ENCODE assay signal across 12 cellular contexts in the genomic region with DNA sequence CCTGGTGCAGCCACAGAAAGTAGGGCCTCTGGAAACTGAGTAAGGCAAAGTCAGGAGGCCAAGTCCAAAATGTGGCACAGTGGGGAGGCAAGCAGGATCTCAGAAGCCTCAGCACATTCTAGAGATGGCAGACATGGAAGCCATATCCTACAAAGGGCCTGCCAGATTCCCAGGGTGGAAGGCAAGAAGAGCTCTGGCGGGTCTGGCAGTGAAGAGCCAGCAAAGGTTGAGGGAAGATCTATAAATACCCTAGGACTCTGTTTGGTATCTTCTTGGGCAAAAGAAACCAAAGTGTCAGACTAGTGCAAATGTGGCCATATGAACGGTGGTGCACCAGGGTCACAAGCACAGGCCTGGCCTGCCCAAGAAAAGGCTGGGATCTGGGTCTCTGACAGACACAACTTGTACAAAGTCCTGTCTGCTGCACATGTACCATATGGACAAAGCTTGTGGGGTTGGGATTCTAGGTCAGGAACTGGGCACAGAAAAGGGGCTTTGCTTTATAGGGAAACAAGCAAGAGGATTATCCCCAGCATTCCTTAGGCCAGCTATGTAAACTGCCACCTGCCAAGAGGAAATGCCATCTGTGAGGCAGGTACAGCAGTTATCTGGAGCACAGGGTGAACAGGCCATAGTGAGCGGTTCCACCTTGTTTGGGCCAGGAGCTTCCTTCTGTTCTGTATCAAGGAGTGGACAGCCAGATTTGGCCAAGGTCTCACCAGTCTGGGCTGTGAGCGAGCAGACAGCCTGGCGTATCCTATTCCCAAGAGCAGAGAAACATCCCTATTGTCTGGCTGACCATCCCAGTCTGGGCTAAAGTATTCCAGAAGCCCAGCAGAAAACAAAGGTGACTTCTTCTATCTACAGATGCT.
"Had no signal": no experiment of that assay in that cellular context is flagged by ENCODE, and none has a peak within 500 bp of the region (broad histone marks: within the 10 kb centered on the region; RNA-seq: fewer than 3 reads in every experiment).

No MANE protein-coding gene starts in this region.

- H3K27me3 ChIP-seq: adrenal gland, tibial artery had no signal

- H3K9me3 ChIP-seq: adrenal gland, tibial artery had no signal

- DNase-seq: activated CD4-positive, alpha-beta T cell treated with anti-CD3 and anti-CD28 coated beads for 36 hours; activated CD4-positive, alpha-beta T cell treated with anti-CD3 and anti-CD28 coated beads, Interleukin-2, amount 50 U/mL, for 48 hours; activated gamma-delta T cell; adrenal gland; erythroblast; foreskin melanocyte; head of caudate nucleus; natural killer cell; stimulated activated naive CD4-positive, alpha-beta T cell; tibial artery had no signal

- H3K4me3 ChIP-seq: adrenal gland, coronary artery, tibial artery had no signal

- ATAC-seq: activated CD4-positive, alpha-beta T cell treated with anti-CD3 and anti-CD28 coated beads for 36 hours; natural killer cell had no signal

- H3K4me1 ChIP-seq: adrenal gland, parathyroid adenoma, tibial artery had no signal

- H3K27ac ChIP-seq: adrenal gland, coronary artery, parathyroid adenoma, tibial artery had no signal
